Comparison of ENCODE assay signal across 1 cellular context in genomic region chr15:63948436-63948835, GRCh38.
TF ChIP-seq lines count a peak whose summit lies in the region.

No MANE protein-coding gene starts in this region.

TF ChIP-seq in SK-N-SH, 30 proteins besides CTCF, POLR2A, EP300 and RAD21:
- no peak for TF ChIP-seq NFIC (IDR thresholded peaks at IDR 0.05; ENCODE audit: borderline replicate concordance)
